22 cellular contexts compared by ENCODE assay signal in genomic region chr7:7783001-7783400, GRCh38.
"Had no signal": no experiment of that assay in that cellular context is flagged by ENCODE, and none has a peak within 500 bp of the region (broad histone marks: within the 10 kb centered on the region; RNA-seq: fewer than 3 reads in every experiment).

No MANE protein-coding gene starts in this region.

- H3K36me3 Mint-ChIP-seq: WTC11 had no signal

- H3K4me3 Mint-ChIP-seq: activated naive CD8-positive, alpha-beta T cell treated with anti-CD3 and anti-CD28 coated beads for 36 hours; central memory CD8-positive, alpha-beta T cell; T-helper 1 cell treated with Interleukin-12 subunit alpha and Interleukin-12 subunit beta and Interleukin-4 antibody, amounts not matched to agents 30 μg/mL and 1 μg/mL, for 36 hours; WTC11 had no signal

- H3K27ac ChIP-seq: coronary artery had no signal

- FAIRE-seq: endothelial cell of umbilical vein had no signal

- H3K27ac Mint-ChIP-seq: activated naive CD8-positive, alpha-beta T cell treated with anti-CD3 and anti-CD28 coated beads for 36 hours; progenitor cell of endocrine pancreas; T-helper 1 cell treated with Interleukin-12 subunit alpha and Interleukin-12 subunit beta and Interleukin-4 antibody, amounts not matched to agents 30 μg/mL and 1 μg/mL, for 36 hours had no signal

- H3K9me3 Mint-ChIP-seq: activated naive CD8-positive, alpha-beta T cell treated with anti-CD3 and anti-CD28 coated beads for 36 hours; brain; central memory CD8-positive, alpha-beta T cell; naive thymus-derived CD8-positive, alpha-beta T cell; T-helper 1 cell treated with Interleukin-12 subunit alpha and Interleukin-12 subunit beta and Interleukin-4 antibody, amounts not matched to agents 30 μg/mL and 1 μg/mL, for 36 hours; WTC11 had no signal

- H3K4me3 ChIP-seq: coronary artery, skin epidermis had no signal

- DNase-seq: activated CD4-positive, alpha-beta T cell treated with anti-CD3 and anti-CD28 coated beads for 48 hours; activated naive CD8-positive, alpha-beta T cell treated with anti-CD3 and anti-CD28 coated beads for 36 hours; amygdala; effector CD4-positive, alpha-beta T cell; foreskin fibroblast; glutamatergic neuron; kidney glomerular epithelial cell; mesenchymal stem cell; naive thymus-derived CD8-positive, alpha-beta T cell; right cardiac atrium; stimulated activated CD4-positive, alpha-beta T cell treated with anti-CD3 and anti-CD28 coated beads, Interleukin-15, amount 100 ng/mL, for 24 hours; stimulated activated CD4-positive, alpha-beta T cell treated with anti-CD3 and anti-CD28 coated beads, Interleukin-4, amount 100 ng/mL, for 1 hour; stimulated activated naive CD4-positive, alpha-beta T cell; trophoblast cell had no signal

- H3K27me3 Mint-ChIP-seq: activated naive CD8-positive, alpha-beta T cell treated with anti-CD3 and anti-CD28 coated beads for 36 hours; brain; central memory CD8-positive, alpha-beta T cell; naive thymus-derived CD8-positive, alpha-beta T cell; progenitor cell of endocrine pancreas had no signal
